26 cellular contexts compared by ENCODE assay signal in genomic region chr3:188746291-188746783, GRCh38.
"Had no signal": no experiment of that assay in that cellular context is flagged by ENCODE, and none has a peak within 500 bp of the region (broad histone marks: within the 10 kb centered on the region; RNA-seq: fewer than 3 reads in every experiment).

No MANE protein-coding gene starts in this region.

- H3K27me3 Mint-ChIP-seq: memory B cell; naive B cell; stimulated activated naive CD8-positive, alpha-beta T cell treated with anti-CD3 and anti-CD28 coated beads, Interleukin-15, Interleukin-2, amounts not matched to agents 100 ng/mL and 50 ng/mL, for 24 hours had no signal

- FAIRE-seq: frontal cortex had no signal

- H3K27ac ChIP-seq: body of pancreas, dorsolateral prefrontal cortex, epithelial cell of prostate, suprapubic skin, vagina had no signal

- H3K27ac Mint-ChIP-seq: endodermal cell; memory B cell; stimulated activated naive CD8-positive, alpha-beta T cell treated with anti-CD3 and anti-CD28 coated beads, Interleukin-15, Interleukin-2, amounts not matched to agents 100 ng/mL and 50 ng/mL, for 24 hours; T-helper 1 cell treated with Interleukin-12 subunit alpha and Interleukin-12 subunit beta and Interleukin-4 antibody, amounts not matched to agents 30 μg/mL and 1 μg/mL, for 36 hours had no signal

- H3K36me3 Mint-ChIP-seq: naive B cell had no signal

- H3K9me3 Mint-ChIP-seq: activated T-cell treated with anti-CD3 and anti-CD28 coated beads, Interleukin-2, amount 50 U/mL, for 4 hours; endodermal cell; memory B cell; neural crest cell; stimulated activated naive CD8-positive, alpha-beta T cell treated with anti-CD3 and anti-CD28 coated beads, Interleukin-15, Interleukin-2, amounts not matched to agents 100 ng/mL and 50 ng/mL, for 24 hours; T-helper 1 cell treated with Interleukin-12 subunit alpha and Interleukin-12 subunit beta and Interleukin-4 antibody, amounts not matched to agents 30 μg/mL and 1 μg/mL, for 36 hours had no signal

- H3K4me1 Mint-ChIP-seq: endodermal cell, memory B cell, naive B cell, neural crest cell had no signal

- H3K9me3 ChIP-seq: body of pancreas, mucosa of descending colon, suprapubic skin, vagina had no signal

- H3K4me1 ChIP-seq: suprapubic skin, vagina had no signal

- ATAC-seq: activated T-cell treated with anti-CD3 and anti-CD28 coated beads, Interleukin-2, amount 50 U/mL, for 4 hours; body of pancreas; left ventricle myocardium superior; mucosa of descending colon had no signal

- DNase-seq: activated CD4-positive, alpha-beta T cell treated with anti-CD3 and anti-CD28 coated beads, Interleukin-2, amount 50 U/mL, for 1 hour; activated CD4-positive, CD25-positive, alpha-beta regulatory T cell treated with anti-CD3 and anti-CD28 coated beads, Interleukin-2, amount 50 U/mL, for 72 hours; activated CD8-positive, alpha-beta memory T cell treated with anti-CD3 and anti-CD28 coated beads, Interleukin-2, amount 50 U/mL, for 4 hours; activated effector memory CD4-positive, alpha-beta T cell treated with Interleukin-2 at 50 U/mL for 16 hours; activated naive CD4-positive, alpha-beta T cell treated with anti-CD3 and anti-CD28 coated beads, Interleukin-2, amount 50 U/mL, for 16 hours; activated T-cell treated with anti-CD3 and anti-CD28 coated beads, Interleukin-2, amount 50 U/mL, for 4 hours; amniotic stem cell; body of pancreas; dorsolateral prefrontal cortex; endodermal cell; head of caudate nucleus; kidney glomerular epithelial cell; left ventricle myocardium superior; mucosa of descending colon; naive B cell; retina; stimulated activated CD4-positive, alpha-beta T cell treated with anti-CD3 and anti-CD28 coated beads, Interleukin-2, amount 100 ng/mL, for 24 hours; trophoblast cell had no signal

- H3K4me3 ChIP-seq: body of pancreas, dorsolateral prefrontal cortex, mucosa of descending colon, suprapubic skin, vagina had no signal

- H3K27me3 ChIP-seq: body of pancreas, dorsolateral prefrontal cortex, suprapubic skin, vagina had no signal

- H3K4me3 Mint-ChIP-seq: activated T-cell treated with anti-CD3 and anti-CD28 coated beads, Interleukin-2, amount 50 U/mL, for 4 hours; endodermal cell; memory B cell; naive B cell; neural crest cell; stimulated activated naive CD8-positive, alpha-beta T cell treated with anti-CD3 and anti-CD28 coated beads, Interleukin-15, Interleukin-2, amounts not matched to agents 100 ng/mL and 50 ng/mL, for 24 hours; T-helper 1 cell treated with Interleukin-12 subunit alpha and Interleukin-12 subunit beta and Interleukin-4 antibody, amounts not matched to agents 30 μg/mL and 1 μg/mL, for 36 hours had no signal

- H3K36me3 ChIP-seq: suprapubic skin, vagina had no signal
